Comparison of ENCODE assay signal across 13 cellular contexts in genomic region chr2:240926516-240927389, GRCh38. TPM values are rescaled to one million over a fixed set of nuclear protein-coding genes. Genes with fewer than 3 reads are reported as not detected.
DNase-seq lines count a peak whose midpoint lies in the region; ATAC-seq lines count a peak whose summit lies in the region.
"Had no signal": no experiment of that assay in that cellular context is flagged by ENCODE, and none has a peak within 500 bp of the region (broad histone marks: within the 10 kb centered on the region; RNA-seq: fewer than 3 reads in every experiment).

No MANE protein-coding gene starts in this region.

- no peaks in the 10 kb centered on the region for H3K27me3 Mint-ChIP-seq in activated naive CD8-positive, alpha-beta T cell treated with anti-CD3 and anti-CD28 coated beads, Interleukin-2, amount 10 ng/mL, durations not matched to agents 7 days and 5 days
- H3K27me3 Mint-ChIP-seq in activated naive CD8-positive, alpha-beta T cell treated with anti-CD3 and anti-CD28 coated beads for 36 hours: no peaks in the 10 kb centered on the region

- H3K9me3 Mint-ChIP-seq in activated naive CD8-positive, alpha-beta T cell treated with anti-CD3 and anti-CD28 coated beads, Interleukin-2, amount 10 ng/mL, durations not matched to agents 7 days and 5 days: no peaks in the 10 kb centered on the region
- H3K9me3 Mint-ChIP-seq in activated naive CD8-positive, alpha-beta T cell treated with anti-CD3 and anti-CD28 coated beads for 36 hours: no peaks in the 10 kb centered on the region
- H3K9me3 Mint-ChIP-seq: CD8-positive, alpha-beta memory T cell had no signal

- no peaks in the 10 kb centered on the region for H3K9me3 ChIP-seq in muscle layer of duodenum (ENCODE audit: control insufficient read depth in 1 of 2, low read length in 2 of 2)
- H3K9me3 ChIP-seq: HAP-1 had no signal

- peak; percentile 24 for DNase-seq in activated naive CD8-positive, alpha-beta T cell treated with anti-CD3 and anti-CD28 coated beads, Interleukin-2, amount 10 ng/mL, durations not matched to agents 7 days and 5 days
- DNase-seq in activated naive CD8-positive, alpha-beta T cell treated with anti-CD3 and anti-CD28 coated beads for 36 hours: no peak
- DNase-seq in effector CD4-positive, alpha-beta T cell: peak; percentile 1
- DNase-seq in HCEC 1CT (no peak), NCI-H187 treated with DMSO at 0.1 percent for 48 hours (lab: John Stamatoyannopoulos, UW) (no peak), activated gamma-delta T cell treated with Interleukin-2 at 50 U/mL for 16 hours (no peak), NCI-H2196 (lab: John Stamatoyannopoulos, UW; ENCODE audit: unreplicated experiment) (no peak)
- DNase-seq: NCI-H446 treated with DMSO at 0.1 percent for 48 hours, T1000 had no signal

- H3K36me3 Mint-ChIP-seq in activated naive CD8-positive, alpha-beta T cell treated with anti-CD3 and anti-CD28 coated beads, Interleukin-2, amount 10 ng/mL, durations not matched to agents 7 days and 5 days: no peaks in the 10 kb centered on the region
- no peaks in the 10 kb centered on the region for H3K36me3 Mint-ChIP-seq in activated naive CD8-positive, alpha-beta T cell treated with anti-CD3 and anti-CD28 coated beads for 36 hours
- H3K36me3 Mint-ChIP-seq: CD8-positive, alpha-beta memory T cell had no signal

- POLR2A ChIA-PET in activated naive CD8-positive, alpha-beta T cell treated with anti-CD3 and anti-CD28 coated beads, Interleukin-2, amount 10 ng/mL, durations not matched to agents 7 days and 5 days (lab: Charles Lee): no interaction called here

- no peaks in the 10 kb centered on the region for H3K36me3 ChIP-seq in muscle layer of duodenum (ENCODE audit: control insufficient read depth in 1 of 2, insufficient read depth in 2 of 2, low read length in 2 of 2)
- H3K36me3 ChIP-seq: ascending aorta, HAP-1 had no signal

- peak overlapping the region; percentile 35 to 52 for H3K4me3 ChIP-seq in muscle layer of duodenum (ENCODE audit: low read depth in 1 of 2, low read length in 2 of 2)
- H3K4me3 ChIP-seq: HAP-1 had no signal

- no peak overlapping the region for H3K4me3 Mint-ChIP-seq in activated naive CD8-positive, alpha-beta T cell treated with anti-CD3 and anti-CD28 coated beads, Interleukin-2, amount 10 ng/mL, durations not matched to agents 7 days and 5 days
- no peak overlapping the region for H3K4me3 Mint-ChIP-seq in activated naive CD8-positive, alpha-beta T cell treated with anti-CD3 and anti-CD28 coated beads for 36 hours
- H3K4me3 Mint-ChIP-seq: CD8-positive, alpha-beta memory T cell had no signal

- H3K27ac Mint-ChIP-seq in activated naive CD8-positive, alpha-beta T cell treated with anti-CD3 and anti-CD28 coated beads, Interleukin-2, amount 10 ng/mL, durations not matched to agents 7 days and 5 days: no peak overlapping the region
- H3K27ac Mint-ChIP-seq in activated naive CD8-positive, alpha-beta T cell treated with anti-CD3 and anti-CD28 coated beads for 36 hours: no peak overlapping the region

- no peaks in the 10 kb centered on the region for H3K27me3 ChIP-seq in muscle layer of duodenum (ENCODE audit: low read depth, low read length)
- H3K27me3 ChIP-seq: ascending aorta had no signal

- no peak overlapping the region for H3K27ac ChIP-seq in muscle layer of duodenum (ENCODE audit: low read length)
- H3K27ac ChIP-seq: ascending aorta had no signal

- H3K4me1 ChIP-seq in muscle layer of duodenum (ENCODE audit: control insufficient read depth in 1 of 2, insufficient read depth in 2 of 2, low read length in 2 of 2): no peaks in the 10 kb centered on the region
- H3K4me1 ChIP-seq: HAP-1 had no signal

- H3K4me1 Mint-ChIP-seq in activated naive CD8-positive, alpha-beta T cell treated with anti-CD3 and anti-CD28 coated beads, Interleukin-2, amount 10 ng/mL, durations not matched to agents 7 days and 5 days: no peaks in the 10 kb centered on the region
- H3K4me1 Mint-ChIP-seq in activated naive CD8-positive, alpha-beta T cell treated with anti-CD3 and anti-CD28 coated beads for 36 hours: no peaks in the 10 kb centered on the region

- ATAC-seq in activated naive CD8-positive, alpha-beta T cell treated with anti-CD3 and anti-CD28 coated beads, Interleukin-2, amount 10 ng/mL, durations not matched to agents 7 days and 5 days (ENCODE audit: low read depth): no peak

RNA-seq across cellular contexts. Expression of gene CROCC2, which starts 20.6 kb away (rescaled TPM):
- not detected for total RNA-seq in activated naive CD8-positive, alpha-beta T cell treated with anti-CD3 and anti-CD28 coated beads, Interleukin-2, amount 10 ng/mL, durations not matched to agents 7 days and 5 days
- total RNA-seq in activated naive CD8-positive, alpha-beta T cell treated with anti-CD3 and anti-CD28 coated beads for 36 hours: not detected
- total RNA-seq: CD8-positive, alpha-beta memory T cell had no signal

RNA-seq across cellular contexts. Expression of gene MAB21L4, which starts 30.8 kb away (rescaled TPM):
- not detected for total RNA-seq in activated naive CD8-positive, alpha-beta T cell treated with anti-CD3 and anti-CD28 coated beads, Interleukin-2, amount 10 ng/mL, durations not matched to agents 7 days and 5 days
- total RNA-seq in activated naive CD8-positive, alpha-beta T cell treated with anti-CD3 and anti-CD28 coated beads for 36 hours: not detected
- total RNA-seq: ascending aorta; CD8-positive, alpha-beta memory T cell had no signal

RNA-seq across cellular contexts. Expression of gene AGXT, which starts 58.1 kb away (rescaled TPM):
- not detected for total RNA-seq in activated naive CD8-positive, alpha-beta T cell treated with anti-CD3 and anti-CD28 coated beads, Interleukin-2, amount 10 ng/mL, durations not matched to agents 7 days and 5 days
- not detected for total RNA-seq in activated naive CD8-positive, alpha-beta T cell treated with anti-CD3 and anti-CD28 coated beads for 36 hours
- total RNA-seq: ascending aorta; CD8-positive, alpha-beta memory T cell had no signal

Comparison
In these comparisons a context has a peak if more than half of its experiments do, and no peak if none do; other contexts are left out.
1. DNase-seq: peak in activated naive CD8-positive, alpha-beta T cell treated with anti-CD3 and anti-CD28 coated beads, Interleukin-2, amount 10 ng/mL, durations not matched to agents 7 days and 5 days (single experiment) and effector CD4-positive, alpha-beta T cell (single experiment); none in activated naive CD8-positive, alpha-beta T cell treated with anti-CD3 and anti-CD28 coated beads for 36 hours (single experiment), HCEC 1CT (single experiment), NCI-H187 treated with DMSO at 0.1 percent for 48 hours (single experiment), activated gamma-delta T cell treated with Interleukin-2 at 50 U/mL for 16 hours (single experiment) and NCI-H2196 (single experiment).